Comparison of ENCODE assay signal across 1 cellular context in the genomic region with DNA sequence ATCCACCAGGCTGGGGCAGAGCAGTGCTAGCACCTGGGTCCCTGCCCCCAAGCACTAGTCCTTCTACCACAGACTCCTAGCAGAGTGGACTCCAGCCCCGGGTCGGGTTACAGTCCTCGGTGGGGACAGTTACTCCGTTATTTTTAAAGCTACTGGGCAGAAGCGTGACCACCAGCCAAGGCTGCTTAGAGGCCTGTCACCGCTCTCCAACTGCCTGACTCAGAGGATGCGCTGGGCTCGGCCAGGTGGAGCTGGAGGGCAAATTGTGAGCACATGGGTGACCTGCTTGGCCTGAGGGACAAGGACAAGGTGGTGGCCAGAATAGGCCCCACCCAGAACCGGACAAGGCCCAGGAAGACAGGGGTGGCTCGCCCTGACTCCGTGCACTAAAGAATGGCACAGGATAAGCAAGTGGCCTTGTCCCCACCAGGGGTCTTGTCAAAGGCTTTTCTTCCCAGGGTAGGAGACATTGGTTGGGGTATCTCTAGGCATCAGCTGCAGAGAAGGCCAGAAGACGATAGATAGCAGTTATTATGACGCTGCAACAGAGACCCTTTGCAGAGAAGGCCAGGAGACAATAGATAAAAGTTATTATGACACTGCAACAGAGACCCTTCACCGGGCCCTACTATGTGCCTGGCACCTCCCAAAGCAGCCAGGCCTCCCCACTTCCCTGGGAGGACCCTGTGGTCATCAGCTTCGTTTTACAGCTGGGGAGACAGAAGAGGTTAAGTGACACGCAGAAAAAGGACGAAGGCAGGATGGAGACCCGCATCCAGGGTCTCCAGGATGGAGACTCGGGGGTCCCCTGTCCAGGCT.
A peak's percentile ranks its signal among the peaks of the same experiment; 100 is the strongest.
TF ChIP-seq lines count a peak whose summit lies in the region.

No MANE protein-coding gene starts in this region.

TF ChIP-seq in K562, 482 proteins besides CTCF, POLR2A, EP300 and RAD21 (continued from another document and continues in another):
- TF ChIP-seq AFF1 (IDR thresholded peaks at IDR 0.05; ENCODE audit: low read depth in 1 of 2, partially characterized antibody in 2 of 2) (peak in 1 of 2 experiments; percentile 73), ZNF146 (CRISPR knock-in tag; IDR thresholded peaks at IDR 0.05; ENCODE audit: unreplicated experiment) (no peak), POLR2AphosphoS2 (IDR thresholded peaks at IDR 0.05; ENCODE audit: low read length) (no peak), BCL6 (CRISPR knock-in tag; IDR thresholded peaks at IDR 0.05) (no peak), KLF16 (IDR thresholded peaks at IDR 0.05) (0 out of 2 replicates have a peak, but pooled peaks have one; percentile 25), RBM34 (IDR thresholded peaks at IDR 0.05; ENCODE audit: borderline replicate concordance, insufficient read depth, low read length) (no peak), FOSL1 (tag; conservative IDR thresholded peaks at IDR 0.05) (no peak), TRIM28 (IDR thresholded peaks at IDR 0.05) (no peak), NFE2 (IDR thresholded peaks at IDR 0.05; ENCODE audit: low read depth) (no peak), PCBP1 (IDR thresholded peaks at IDR 0.05; ENCODE audit: low read depth, low read length, poor library complexity, severe bottlenecking) (no peak), DEAF1 (CRISPR knock-in tag; IDR thresholded peaks at IDR 0.05) (no peak), HDGF (IDR thresholded peaks at IDR 0.05) (no peak), NONO (IDR thresholded peaks at IDR 0.05; ENCODE audit: low read depth in 2 of 2, low read length in 1 of 2) (no peak), PHB (CRISPR knock-in tag; IDR thresholded peaks at IDR 0.05) (no peak), PTBP1 (IDR thresholded peaks at IDR 0.05; ENCODE audit: low read depth, low read length) (no peak), CREB1 (IDR thresholded peaks at IDR 0.05) (0 out of 2 replicates have a peak, but pooled peaks have one; percentile 35), CREB1 (CRISPR knock-in tag; IDR thresholded peaks at IDR 0.05) (no peak), U2AF2 (optimal IDR thresholded peaks at IDR 0.05; ENCODE audit: low read depth, low read length) (no peak), HNRNPLL (IDR thresholded peaks at IDR 0.05; ENCODE audit: low read depth, low read length, poor library complexity, severe bottlenecking) (no peak), SIN3B (IDR thresholded peaks at IDR 0.05; ENCODE audit: low read depth) (no peak), SIX5 (IDR thresholded peaks at IDR 0.05; ENCODE audit: borderline replicate concordance in 1 of 2, insufficient read depth in 1 of 2, low read depth in 1 of 2, low read length in 2 of 2) (no peak), ZNF280B (CRISPR knock-in tag; IDR thresholded peaks at IDR 0.05) (no peak), ZNF133 (CRISPR knock-in tag; IDR thresholded peaks at IDR 0.05) (no peak), ZNF165 (CRISPR knock-in tag; IDR thresholded peaks at IDR 0.05; ENCODE audit: borderline replicate concordance) (no peak), CBX5 (IDR thresholded peaks at IDR 0.05; ENCODE audit: borderline replicate concordance, low read depth) (no peak), ZNF766 (CRISPR knock-in tag; conservative IDR thresholded peaks at IDR 0.05) (no peak), HOXB6 (CRISPR knock-in tag; IDR thresholded peaks at IDR 0.05; ENCODE audit: borderline replicate concordance) (no peak), IRF9 (tag; IDR thresholded peaks at IDR 0.05) (no peak), ZNF583 (CRISPR knock-in tag; IDR thresholded peaks at IDR 0.05) (no peak), HNRNPH1 (optimal IDR thresholded peaks at IDR 0.05; ENCODE audit: low read depth, low read length) (no peak), ETV6 (IDR thresholded peaks at IDR 0.05; ENCODE audit: borderline replicate concordance in 1 of 2, low read depth in 2 of 2, low read length in 1 of 2) (no peak), ETV6 (CRISPR knock-in tag; IDR thresholded peaks at IDR 0.05; ENCODE audit: borderline replicate concordance) (no peak), ZNF197 (CRISPR knock-in tag; IDR thresholded peaks at IDR 0.05; ENCODE audit: low read depth) (no peak), HSF4 (CRISPR knock-in tag; IDR thresholded peaks at IDR 0.05; ENCODE audit: borderline replicate concordance) (no peak), ELF4 (CRISPR knock-in tag; IDR thresholded peaks at IDR 0.05) (no peak), SOX6 (IDR thresholded peaks at IDR 0.05) (peak; percentile 32; the same call in 1 of the 2 replicates), HNRNPL (IDR thresholded peaks at IDR 0.05; ENCODE audit: low read depth, low read length) (no peak), ETV1 (tag; conservative IDR thresholded peaks at IDR 0.05; ENCODE audit: low read depth) (no peak), TEAD2 (tag; IDR thresholded peaks at IDR 0.05) (no peak), RHOXF2B (CRISPR knock-in tag; conservative IDR thresholded peaks at IDR 0.05) (no peak), ILF3 (IDR thresholded peaks at IDR 0.05; ENCODE audit: borderline replicate concordance) (no peak), GTF2E2 (tag; IDR thresholded peaks at IDR 0.05) (no peak), NR2C1 (IDR thresholded peaks at IDR 0.05) (no peak), NR2C1 (tag; IDR thresholded peaks at IDR 0.05) (no peak), DACH1 (IDR thresholded peaks at IDR 0.05; ENCODE audit: partially characterized antibody) (peak; percentile 3), SAFB (IDR thresholded peaks at IDR 0.05; ENCODE audit: borderline replicate concordance, low read depth, low read length) (no peak), ZNF232 (CRISPR knock-in tag; IDR thresholded peaks at IDR 0.05) (no peak), POLR3A (IDR thresholded peaks at IDR 0.05; ENCODE audit: borderline replicate concordance, extremely low read depth, insufficient read depth, insufficient read length) (no peak), ATF1 (CRISPR knock-in tag; IDR thresholded peaks at IDR 0.05) (no peak), ATF1 (tag; IDR thresholded peaks at IDR 0.05) (peak; percentile 44; the same call in 1 of the 2 replicates)
- TF ChIP-seq, protein P1, sequence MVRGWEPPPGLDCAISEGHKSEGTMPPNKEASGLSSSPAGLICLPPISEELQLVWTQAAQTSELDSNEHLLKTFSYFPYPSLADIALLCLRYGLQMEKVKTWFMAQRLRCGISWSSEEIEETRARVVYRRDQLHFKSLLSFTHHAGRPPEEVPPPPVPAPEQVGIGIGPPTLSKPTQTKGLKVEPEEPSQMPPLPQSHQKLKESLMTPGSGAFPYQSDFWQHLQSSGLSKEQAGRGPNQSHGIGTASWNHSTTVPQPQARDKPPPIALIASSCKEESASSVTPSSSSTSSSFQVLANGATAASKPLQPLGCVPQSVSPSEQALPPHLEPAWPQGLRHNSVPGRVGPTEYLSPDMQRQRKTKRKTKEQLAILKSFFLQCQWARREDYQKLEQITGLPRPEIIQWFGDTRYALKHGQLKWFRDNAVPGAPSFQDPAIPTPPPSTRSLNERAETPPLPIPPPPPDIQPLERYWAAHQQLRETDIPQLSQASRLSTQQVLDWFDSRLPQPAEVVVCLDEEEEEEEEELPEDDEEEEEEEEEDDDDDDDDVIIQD (CRISPR knock-in tag; IDR thresholded peaks at IDR 0.05) = no peak
- TF ChIP-seq, protein P2, sequence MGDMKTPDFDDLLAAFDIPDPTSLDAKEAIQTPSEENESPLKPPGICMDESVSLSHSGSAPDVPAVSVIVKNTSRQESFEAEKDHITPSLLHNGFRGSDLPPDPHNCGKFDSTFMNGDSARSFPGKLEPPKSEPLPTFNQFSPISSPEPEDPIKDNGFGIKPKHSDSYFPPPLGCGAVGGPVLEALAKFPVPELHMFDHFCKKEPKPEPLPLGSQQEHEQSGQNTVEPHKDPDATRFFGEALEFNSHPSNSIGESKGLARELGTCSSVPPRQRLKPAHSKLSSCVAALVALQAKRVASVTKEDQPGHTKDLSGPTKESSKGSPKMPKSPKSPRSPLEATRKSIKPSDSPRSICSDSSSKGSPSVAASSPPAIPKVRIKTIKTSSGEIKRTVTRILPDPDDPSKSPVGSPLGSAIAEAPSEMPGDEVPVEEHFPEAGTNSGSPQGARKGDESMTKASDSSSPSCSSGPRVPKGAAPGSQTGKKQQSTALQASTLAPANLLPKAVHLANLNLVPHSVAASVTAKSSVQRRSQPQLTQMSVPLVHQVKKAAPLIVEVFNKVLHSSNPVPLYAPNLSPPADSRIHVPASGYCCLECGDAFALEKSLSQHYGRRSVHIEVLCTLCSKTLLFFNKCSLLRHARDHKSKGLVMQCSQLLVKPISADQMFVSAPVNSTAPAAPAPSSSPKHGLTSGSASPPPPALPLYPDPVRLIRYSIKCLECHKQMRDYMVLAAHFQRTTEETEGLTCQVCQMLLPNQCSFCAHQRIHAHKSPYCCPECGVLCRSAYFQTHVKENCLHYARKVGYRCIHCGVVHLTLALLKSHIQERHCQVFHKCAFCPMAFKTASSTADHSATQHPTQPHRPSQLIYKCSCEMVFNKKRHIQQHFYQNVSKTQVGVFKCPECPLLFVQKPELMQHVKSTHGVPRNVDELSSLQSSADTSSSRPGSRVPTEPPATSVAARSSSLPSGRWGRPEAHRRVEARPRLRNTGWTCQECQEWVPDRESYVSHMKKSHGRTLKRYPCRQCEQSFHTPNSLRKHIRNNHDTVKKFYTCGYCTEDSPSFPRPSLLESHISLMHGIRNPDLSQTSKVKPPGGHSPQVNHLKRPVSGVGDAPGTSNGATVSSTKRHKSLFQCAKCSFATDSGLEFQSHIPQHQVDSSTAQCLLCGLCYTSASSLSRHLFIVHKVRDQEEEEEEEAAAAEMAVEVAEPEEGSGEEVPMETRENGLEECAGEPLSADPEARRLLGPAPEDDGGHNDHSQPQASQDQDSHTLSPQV (IDR thresholded peaks at IDR 0.05) = 0 out of 2 replicates have a peak, but pooled peaks have one; percentile 47
